1 cellular context compared by ENCODE assay signal in the genomic region with DNA sequence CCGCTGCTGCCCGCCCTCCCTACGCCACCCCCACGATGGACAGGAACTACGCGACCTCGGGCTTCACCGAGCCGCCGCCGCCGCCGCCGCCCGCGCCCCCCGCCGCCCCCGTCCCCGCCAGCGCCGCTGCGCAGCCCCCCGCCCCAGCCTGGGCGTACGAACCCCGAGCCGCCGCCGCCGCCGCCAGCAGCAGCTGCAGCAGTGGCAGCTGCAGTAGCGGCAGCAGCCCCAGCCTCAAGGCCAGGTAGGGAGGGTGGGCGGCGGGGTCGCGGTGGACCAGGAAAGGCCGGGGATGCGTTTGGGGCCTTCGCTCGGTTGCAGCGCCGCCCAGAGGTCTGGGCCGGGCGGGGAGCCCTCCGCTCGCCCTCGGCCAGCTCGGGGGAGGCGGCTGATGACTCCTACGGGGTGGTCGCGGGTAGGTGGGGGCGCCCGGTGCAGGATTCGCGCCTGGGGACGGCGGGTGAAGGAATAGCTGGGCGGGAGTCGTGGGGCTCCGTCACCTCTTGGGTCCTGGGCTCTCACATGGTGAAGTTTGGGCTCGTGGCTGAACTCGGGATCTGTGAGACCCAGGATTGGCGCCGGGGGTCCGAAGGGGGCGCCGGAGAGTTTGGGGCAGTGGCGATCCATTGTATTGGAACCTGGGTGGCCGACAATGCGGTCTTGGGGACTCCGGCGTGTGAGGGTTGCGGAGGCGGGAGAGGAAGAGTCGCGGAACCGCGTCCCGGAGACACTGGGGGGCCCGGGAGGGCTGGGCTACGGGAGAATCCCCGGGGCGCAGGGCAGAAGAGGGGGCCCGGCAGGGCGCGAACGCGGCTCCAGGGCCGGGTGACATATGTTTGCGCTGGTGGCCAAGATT.
A peak's percentile ranks its signal among the peaks of the same experiment; 100 is the strongest.
TF ChIP-seq lines count a peak whose summit lies in the region.

No MANE protein-coding gene starts in this region.

TF ChIP-seq in HepG2, 621 proteins besides CTCF, POLR2A, EP300 and RAD21 (continued from another document and continues in another):
- TF ChIP-seq, protein P1, sequence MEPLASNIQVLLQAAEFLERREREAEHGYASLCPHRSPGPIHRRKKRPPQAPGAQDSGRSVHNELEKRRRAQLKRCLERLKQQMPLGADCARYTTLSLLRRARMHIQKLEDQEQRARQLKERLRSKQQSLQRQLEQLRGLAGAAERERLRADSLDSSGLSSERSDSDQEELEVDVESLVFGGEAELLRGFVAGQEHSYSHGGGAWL (CRISPR knock-in tag; IDR thresholded peaks at IDR 0.05), result 0 out of 2 replicates have a peak, but pooled peaks have one; percentile 42
- TF ChIP-seq PHF8 (CRISPR knock-in tag; IDR thresholded peaks at IDR 0.05) (peak; percentile 93), ZC3H13 (CRISPR knock-in tag; IDR thresholded peaks at IDR 0.05) (0 out of 2 replicates have a peak, but pooled peaks have one; percentile 56), ZBTB7A (CRISPR knock-in tag; IDR thresholded peaks at IDR 0.05) (peak; percentile 72), ZFP36 (IDR thresholded peaks at IDR 0.05; ENCODE audit: borderline replicate concordance, low read depth, low read length, partially characterized antibody) (no peak), HNRNPLL (IDR thresholded peaks at IDR 0.05; ENCODE audit: low read depth, low read length, poor library complexity, severe bottlenecking) (peak; percentile 46), ZNF598 (CRISPR knock-in tag; IDR thresholded peaks at IDR 0.05; ENCODE audit: borderline replicate concordance) (0 out of 2 replicates have a peak, but pooled peaks have one; percentile 47), NR2F6 (IDR thresholded peaks at IDR 0.05) (no peak), NR2F6 (CRISPR knock-in tag; IDR thresholded peaks at IDR 0.05) (peak; percentile 6; the same call in 1 of the 2 replicates), ZBTB42 (CRISPR knock-in tag; IDR thresholded peaks at IDR 0.05) (no peak; the same call in 1 of the 2 replicates), SRSF1 (optimal IDR thresholded peaks at IDR 0.05; ENCODE audit: low read depth, low read length) (peak; percentile 33), PHF20 (CRISPR knock-in tag; IDR thresholded peaks at IDR 0.05) (no peak; the same call in 1 of the 2 replicates), SNAI1 (CRISPR knock-in tag; IDR thresholded peaks at IDR 0.05; ENCODE audit: borderline replicate concordance) (peak; percentile 76; the same call in 1 of the 2 replicates), ZZZ3 (CRISPR knock-in tag; IDR thresholded peaks at IDR 0.05; ENCODE audit: borderline replicate concordance) (0 out of 2 replicates have a peak, but pooled peaks have one; percentile 63), DMAP1 (CRISPR knock-in tag; IDR thresholded peaks at IDR 0.05) (peak; percentile 39; the same call in 1 of the 2 replicates), ETV6 (CRISPR knock-in tag; conservative IDR thresholded peaks at IDR 0.05) (peak; percentile 14; the same call in 1 of the 2 replicates), ZNF136 (CRISPR knock-in tag; IDR thresholded peaks at IDR 0.05; ENCODE audit: low read depth) (no peak), ZNF547 (CRISPR knock-in tag; IDR thresholded peaks at IDR 0.05) (peak; percentile 55; the same call in 1 of the 2 replicates), FOXM1 (CRISPR knock-in tag; IDR thresholded peaks at IDR 0.05) (no peak), POGZ (CRISPR knock-in tag; IDR thresholded peaks at IDR 0.05) (0 out of 2 replicates have a peak, but pooled peaks have one; percentile 46), FOSL2 (CRISPR knock-in tag; IDR thresholded peaks at IDR 0.05) (no peak), FOSL1 (CRISPR knock-in tag; IDR thresholded peaks at IDR 0.05; ENCODE audit: borderline replicate concordance) (no peak), YEATS4 (CRISPR knock-in tag; IDR thresholded peaks at IDR 0.05; ENCODE audit: borderline replicate concordance) (peak; percentile 66; the same call in 1 of the 2 replicates), ZFY (CRISPR knock-in tag; IDR thresholded peaks at IDR 0.05) (peak; percentile 95), NFIB (CRISPR knock-in tag; IDR thresholded peaks at IDR 0.05; ENCODE audit: borderline replicate concordance) (0 out of 2 replicates have a peak, but pooled peaks have one; percentile 39), ATF7-NPFF (CRISPR knock-in tag; IDR thresholded peaks at IDR 0.05; ENCODE audit: low read depth) (peak; percentile 13; the same call in 1 of the 2 replicates), ZNF501 (CRISPR knock-in tag; IDR thresholded peaks at IDR 0.05) (peak; percentile 20; the same call in 1 of the 2 replicates), ARNT2 (CRISPR knock-in tag; IDR thresholded peaks at IDR 0.05; ENCODE audit: low read depth) (0 out of 2 replicates have a peak, but pooled peaks have one; percentile 18), ZNF232 (CRISPR knock-in tag; IDR thresholded peaks at IDR 0.05; ENCODE audit: borderline replicate concordance) (0 out of 2 replicates have a peak, but pooled peaks have one; percentile 31), ZNF605 (CRISPR knock-in tag; IDR thresholded peaks at IDR 0.05) (peak; percentile 67)
- TF ChIP-seq, protein P2, sequence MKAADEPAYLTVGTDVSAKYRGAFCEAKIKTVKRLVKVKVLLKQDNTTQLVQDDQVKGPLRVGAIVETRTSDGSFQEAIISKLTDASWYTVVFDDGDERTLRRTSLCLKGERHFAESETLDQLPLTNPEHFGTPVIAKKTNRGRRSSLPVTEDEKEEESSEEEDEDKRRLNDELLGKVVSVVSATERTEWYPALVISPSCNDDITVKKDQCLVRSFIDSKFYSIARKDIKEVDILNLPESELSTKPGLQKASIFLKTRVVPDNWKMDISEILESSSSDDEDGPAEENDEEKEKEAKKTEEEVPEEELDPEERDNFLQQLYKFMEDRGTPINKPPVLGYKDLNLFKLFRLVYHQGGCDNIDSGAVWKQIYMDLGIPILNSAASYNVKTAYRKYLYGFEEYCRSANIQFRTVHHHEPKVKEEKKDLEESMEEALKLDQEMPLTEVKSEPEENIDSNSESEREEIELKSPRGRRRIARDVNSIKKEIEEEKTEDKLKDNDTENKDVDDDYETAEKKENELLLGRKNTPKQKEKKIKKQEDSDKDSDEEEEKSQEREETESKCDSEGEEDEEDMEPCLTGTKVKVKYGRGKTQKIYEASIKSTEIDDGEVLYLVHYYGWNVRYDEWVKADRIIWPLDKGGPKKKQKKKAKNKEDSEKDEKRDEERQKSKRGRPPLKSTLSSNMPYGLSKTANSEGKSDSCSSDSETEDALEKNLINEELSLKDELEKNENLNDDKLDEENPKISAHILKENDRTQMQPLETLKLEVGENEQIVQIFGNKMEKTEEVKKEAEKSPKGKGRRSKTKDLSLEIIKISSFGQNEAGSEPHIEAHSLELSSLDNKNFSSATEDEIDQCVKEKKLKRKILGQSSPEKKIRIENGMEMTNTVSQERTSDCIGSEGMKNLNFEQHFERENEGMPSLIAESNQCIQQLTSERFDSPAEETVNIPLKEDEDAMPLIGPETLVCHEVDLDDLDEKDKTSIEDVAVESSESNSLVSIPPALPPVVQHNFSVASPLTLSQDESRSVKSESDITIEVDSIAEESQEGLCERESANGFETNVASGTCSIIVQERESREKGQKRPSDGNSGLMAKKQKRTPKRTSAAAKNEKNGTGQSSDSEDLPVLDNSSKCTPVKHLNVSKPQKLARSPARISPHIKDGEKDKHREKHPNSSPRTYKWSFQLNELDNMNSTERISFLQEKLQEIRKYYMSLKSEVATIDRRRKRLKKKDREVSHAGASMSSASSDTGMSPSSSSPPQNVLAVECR (CRISPR knock-in tag; IDR thresholded peaks at IDR 0.05; ENCODE audit: borderline replicate concordance), result peak; percentile 22; the same call in 1 of the 2 replicates
- TF ChIP-seq, protein P3, sequence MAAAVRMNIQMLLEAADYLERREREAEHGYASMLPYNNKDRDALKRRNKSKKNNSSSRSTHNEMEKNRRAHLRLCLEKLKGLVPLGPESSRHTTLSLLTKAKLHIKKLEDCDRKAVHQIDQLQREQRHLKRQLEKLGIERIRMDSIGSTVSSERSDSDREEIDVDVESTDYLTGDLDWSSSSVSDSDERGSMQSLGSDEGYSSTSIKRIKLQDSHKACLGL (CRISPR knock-in tag; IDR thresholded peaks at IDR 0.05), result peak; percentile 68
- TF ChIP-seq, protein P4, sequence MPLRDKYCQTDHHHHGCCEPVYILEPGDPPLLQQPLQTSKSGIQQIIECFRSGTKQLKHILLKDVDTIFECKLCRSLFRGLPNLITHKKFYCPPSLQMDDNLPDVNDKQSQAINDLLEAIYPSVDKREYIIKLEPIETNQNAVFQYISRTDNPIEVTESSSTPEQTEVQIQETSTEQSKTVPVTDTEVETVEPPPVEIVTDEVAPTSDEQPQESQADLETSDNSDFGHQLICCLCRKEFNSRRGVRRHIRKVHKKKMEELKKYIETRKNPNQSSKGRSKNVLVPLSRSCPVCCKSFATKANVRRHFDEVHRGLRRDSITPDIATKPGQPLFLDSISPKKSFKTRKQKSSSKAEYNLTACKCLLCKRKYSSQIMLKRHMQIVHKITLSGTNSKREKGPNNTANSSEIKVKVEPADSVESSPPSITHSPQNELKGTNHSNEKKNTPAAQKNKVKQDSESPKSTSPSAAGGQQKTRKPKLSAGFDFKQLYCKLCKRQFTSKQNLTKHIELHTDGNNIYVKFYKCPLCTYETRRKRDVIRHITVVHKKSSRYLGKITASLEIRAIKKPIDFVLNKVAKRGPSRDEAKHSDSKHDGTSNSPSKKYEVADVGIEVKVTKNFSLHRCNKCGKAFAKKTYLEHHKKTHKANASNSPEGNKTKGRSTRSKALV (CRISPR knock-in tag; IDR thresholded peaks at IDR 0.05), result no peak
- TF ChIP-seq, protein P5, sequence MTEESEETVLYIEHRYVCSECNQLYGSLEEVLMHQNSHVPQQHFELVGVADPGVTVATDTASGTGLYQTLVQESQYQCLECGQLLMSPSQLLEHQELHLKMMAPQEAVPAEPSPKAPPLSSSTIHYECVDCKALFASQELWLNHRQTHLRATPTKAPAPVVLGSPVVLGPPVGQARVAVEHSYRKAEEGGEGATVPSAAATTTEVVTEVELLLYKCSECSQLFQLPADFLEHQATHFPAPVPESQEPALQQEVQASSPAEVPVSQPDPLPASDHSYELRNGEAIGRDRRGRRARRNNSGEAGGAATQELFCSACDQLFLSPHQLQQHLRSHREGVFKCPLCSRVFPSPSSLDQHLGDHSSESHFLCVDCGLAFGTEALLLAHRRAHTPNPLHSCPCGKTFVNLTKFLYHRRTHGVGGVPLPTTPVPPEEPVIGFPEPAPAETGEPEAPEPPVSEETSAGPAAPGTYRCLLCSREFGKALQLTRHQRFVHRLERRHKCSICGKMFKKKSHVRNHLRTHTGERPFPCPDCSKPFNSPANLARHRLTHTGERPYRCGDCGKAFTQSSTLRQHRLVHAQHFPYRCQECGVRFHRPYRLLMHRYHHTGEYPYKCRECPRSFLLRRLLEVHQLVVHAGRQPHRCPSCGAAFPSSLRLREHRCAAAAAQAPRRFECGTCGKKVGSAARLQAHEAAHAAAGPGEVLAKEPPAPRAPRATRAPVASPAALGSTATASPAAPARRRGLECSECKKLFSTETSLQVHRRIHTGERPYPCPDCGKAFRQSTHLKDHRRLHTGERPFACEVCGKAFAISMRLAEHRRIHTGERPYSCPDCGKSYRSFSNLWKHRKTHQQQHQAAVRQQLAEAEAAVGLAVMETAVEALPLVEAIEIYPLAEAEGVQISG (CRISPR knock-in tag; IDR thresholded peaks at IDR 0.05), result peak; percentile 76
- TF ChIP-seq, protein P6, sequence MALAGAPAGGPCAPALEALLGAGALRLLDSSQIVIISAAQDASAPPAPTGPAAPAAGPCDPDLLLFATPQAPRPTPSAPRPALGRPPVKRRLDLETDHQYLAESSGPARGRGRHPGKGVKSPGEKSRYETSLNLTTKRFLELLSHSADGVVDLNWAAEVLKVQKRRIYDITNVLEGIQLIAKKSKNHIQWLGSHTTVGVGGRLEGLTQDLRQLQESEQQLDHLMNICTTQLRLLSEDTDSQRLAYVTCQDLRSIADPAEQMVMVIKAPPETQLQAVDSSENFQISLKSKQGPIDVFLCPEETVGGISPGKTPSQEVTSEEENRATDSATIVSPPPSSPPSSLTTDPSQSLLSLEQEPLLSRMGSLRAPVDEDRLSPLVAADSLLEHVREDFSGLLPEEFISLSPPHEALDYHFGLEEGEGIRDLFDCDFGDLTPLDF (CRISPR knock-in tag; IDR thresholded peaks at IDR 0.05), result peak; percentile 37; the same call in 1 of the 2 replicates
- TF ChIP-seq, protein P7, sequence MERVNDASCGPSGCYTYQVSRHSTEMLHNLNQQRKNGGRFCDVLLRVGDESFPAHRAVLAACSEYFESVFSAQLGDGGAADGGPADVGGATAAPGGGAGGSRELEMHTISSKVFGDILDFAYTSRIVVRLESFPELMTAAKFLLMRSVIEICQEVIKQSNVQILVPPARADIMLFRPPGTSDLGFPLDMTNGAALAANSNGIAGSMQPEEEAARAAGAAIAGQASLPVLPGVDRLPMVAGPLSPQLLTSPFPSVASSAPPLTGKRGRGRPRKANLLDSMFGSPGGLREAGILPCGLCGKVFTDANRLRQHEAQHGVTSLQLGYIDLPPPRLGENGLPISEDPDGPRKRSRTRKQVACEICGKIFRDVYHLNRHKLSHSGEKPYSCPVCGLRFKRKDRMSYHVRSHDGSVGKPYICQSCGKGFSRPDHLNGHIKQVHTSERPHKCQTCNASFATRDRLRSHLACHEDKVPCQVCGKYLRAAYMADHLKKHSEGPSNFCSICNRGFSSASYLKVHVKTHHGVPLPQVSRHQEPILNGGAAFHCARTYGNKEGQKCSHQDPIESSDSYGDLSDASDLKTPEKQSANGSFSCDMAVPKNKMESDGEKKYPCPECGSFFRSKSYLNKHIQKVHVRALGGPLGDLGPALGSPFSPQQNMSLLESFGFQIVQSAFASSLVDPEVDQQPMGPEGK (CRISPR knock-in tag; IDR thresholded peaks at IDR 0.05), result peak; percentile 16; the same call in 1 of the 2 replicates
- TF ChIP-seq, protein P8, sequence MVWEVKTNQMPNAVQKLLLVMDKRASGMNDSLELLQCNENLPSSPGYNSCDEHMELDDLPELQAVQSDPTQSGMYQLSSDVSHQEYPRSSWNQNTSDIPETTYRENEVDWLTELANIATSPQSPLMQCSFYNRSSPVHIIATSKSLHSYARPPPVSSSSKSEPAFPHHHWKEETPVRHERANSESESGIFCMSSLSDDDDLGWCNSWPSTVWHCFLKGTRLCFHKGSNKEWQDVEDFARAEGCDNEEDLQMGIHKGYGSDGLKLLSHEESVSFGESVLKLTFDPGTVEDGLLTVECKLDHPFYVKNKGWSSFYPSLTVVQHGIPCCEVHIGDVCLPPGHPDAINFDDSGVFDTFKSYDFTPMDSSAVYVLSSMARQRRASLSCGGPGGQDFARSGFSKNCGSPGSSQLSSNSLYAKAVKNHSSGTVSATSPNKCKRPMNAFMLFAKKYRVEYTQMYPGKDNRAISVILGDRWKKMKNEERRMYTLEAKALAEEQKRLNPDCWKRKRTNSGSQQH (CRISPR knock-in tag; IDR thresholded peaks at IDR 0.05; ENCODE audit: low read depth), result 0 out of 2 replicates have a peak, but pooled peaks have one; percentile 19
- TF ChIP-seq, protein P9, sequence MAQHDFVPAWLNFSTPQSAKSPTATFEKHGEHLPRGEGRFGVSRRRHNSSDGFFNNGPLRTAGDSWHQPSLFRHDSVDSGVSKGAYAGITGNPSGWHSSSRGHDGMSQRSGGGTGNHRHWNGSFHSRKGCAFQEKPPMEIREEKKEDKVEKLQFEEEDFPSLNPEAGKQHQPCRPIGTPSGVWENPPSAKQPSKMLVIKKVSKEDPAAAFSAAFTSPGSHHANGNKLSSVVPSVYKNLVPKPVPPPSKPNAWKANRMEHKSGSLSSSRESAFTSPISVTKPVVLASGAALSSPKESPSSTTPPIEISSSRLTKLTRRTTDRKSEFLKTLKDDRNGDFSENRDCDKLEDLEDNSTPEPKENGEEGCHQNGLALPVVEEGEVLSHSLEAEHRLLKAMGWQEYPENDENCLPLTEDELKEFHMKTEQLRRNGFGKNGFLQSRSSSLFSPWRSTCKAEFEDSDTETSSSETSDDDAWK (CRISPR knock-in tag; IDR thresholded peaks at IDR 0.05), result no peak
- TF ChIP-seq, protein P10, sequence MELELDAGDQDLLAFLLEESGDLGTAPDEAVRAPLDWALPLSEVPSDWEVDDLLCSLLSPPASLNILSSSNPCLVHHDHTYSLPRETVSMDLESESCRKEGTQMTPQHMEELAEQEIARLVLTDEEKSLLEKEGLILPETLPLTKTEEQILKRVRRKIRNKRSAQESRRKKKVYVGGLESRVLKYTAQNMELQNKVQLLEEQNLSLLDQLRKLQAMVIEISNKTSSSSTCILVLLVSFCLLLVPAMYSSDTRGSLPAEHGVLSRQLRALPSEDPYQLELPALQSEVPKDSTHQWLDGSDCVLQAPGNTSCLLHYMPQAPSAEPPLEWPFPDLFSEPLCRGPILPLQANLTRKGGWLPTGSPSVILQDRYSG (CRISPR knock-in tag; IDR thresholded peaks at IDR 0.05), result no peak
